ENCODE assay signal across 18 cellular contexts in the genomic region with DNA sequence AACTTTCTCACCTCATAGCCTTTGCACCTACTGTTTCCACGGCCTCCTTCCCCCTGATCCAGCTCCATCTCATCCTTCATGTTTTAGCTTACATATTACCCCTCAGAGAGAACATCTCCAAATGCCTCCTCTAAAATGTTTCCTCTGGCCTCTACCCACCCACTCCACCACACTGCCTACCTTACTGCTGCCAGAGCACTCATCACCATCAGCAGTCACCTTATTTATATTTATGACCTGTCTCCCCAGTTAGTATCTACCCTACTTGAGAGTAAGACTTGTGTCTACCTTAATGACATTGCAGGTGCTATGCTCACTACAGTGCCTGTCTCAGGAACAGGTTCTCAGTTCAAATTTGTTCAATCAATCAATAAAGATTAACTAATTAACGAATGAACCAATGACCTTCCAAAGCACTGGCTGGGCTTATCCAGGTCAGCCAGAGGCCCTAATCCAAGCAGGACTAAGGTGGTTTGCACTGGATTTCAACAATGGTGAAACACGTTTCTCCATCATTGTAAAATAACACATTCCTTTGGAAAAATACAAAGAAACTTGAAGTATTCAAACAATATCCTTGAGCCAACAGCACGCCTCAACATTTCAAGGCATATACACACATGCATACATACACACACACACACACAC.
"Had no signal": no experiment of that assay in that cellular context is flagged by ENCODE, and none has a peak within 500 bp of the region (broad histone marks: within the 10 kb centered on the region; RNA-seq: fewer than 3 reads in every experiment).

No MANE protein-coding gene starts in this region.

- H3K4me3 Mint-ChIP-seq: naive thymus-derived CD4-positive, alpha-beta T cell; stimulated activated effector memory CD8-positive, alpha-beta T cell treated with anti-CD3 and anti-CD28 coated beads, Interleukin-12 subunit alpha, Interleukin-12 subunit beta, amount 100 ng/mL, for 72 hours; stimulated activated naive CD8-positive, alpha-beta T cell treated with anti-CD3 and anti-CD28 coated beads, Interleukin-15, Interleukin-2, amounts not matched to agents 100 ng/mL and 50 ng/mL, for 24 hours had no signal

- H3K36me3 ChIP-seq: uterus had no signal

- H3K27me3 ChIP-seq: tibial artery, upper lobe of left lung, uterus had no signal

- H3K27me3 Mint-ChIP-seq: naive thymus-derived CD4-positive, alpha-beta T cell; stimulated activated naive CD8-positive, alpha-beta T cell treated with anti-CD3 and anti-CD28 coated beads, Interleukin-15, Interleukin-2, amounts not matched to agents 100 ng/mL and 50 ng/mL, for 24 hours had no signal

- H3K4me1 ChIP-seq: lower lobe of right lung, parathyroid adenoma, tibial artery, upper lobe of left lung, uterus had no signal

- H3K27ac Mint-ChIP-seq: stimulated activated effector memory CD8-positive, alpha-beta T cell treated with anti-CD3 and anti-CD28 coated beads, Interleukin-12 subunit alpha, Interleukin-12 subunit beta, amount 100 ng/mL, for 72 hours; stimulated activated naive CD8-positive, alpha-beta T cell treated with anti-CD3 and anti-CD28 coated beads, Interleukin-15, Interleukin-2, amounts not matched to agents 100 ng/mL and 50 ng/mL, for 24 hours had no signal

- H3K27ac ChIP-seq: lower lobe of right lung, parathyroid adenoma, tibial artery, upper lobe of left lung, uterus had no signal

- H3K4me1 Mint-ChIP-seq: stimulated activated effector memory CD8-positive, alpha-beta T cell treated with anti-CD3 and anti-CD28 coated beads, Interleukin-12 subunit alpha, Interleukin-12 subunit beta, amount 100 ng/mL, for 72 hours had no signal

- H3K4me3 ChIP-seq: lower lobe of right lung, tibial artery, upper lobe of left lung, uterus had no signal

- ATAC-seq: left colon; lower lobe of right lung; naive thymus-derived CD4-positive, alpha-beta T cell; stimulated activated effector memory CD8-positive, alpha-beta T cell treated with anti-CD3 and anti-CD28 coated beads, Interleukin-12 subunit alpha, Interleukin-12 subunit beta, amount 100 ng/mL, for 72 hours had no signal

- DNase-seq: central memory CD4-positive, alpha-beta T cell; effector memory CD4-positive, alpha-beta T cell; foreskin melanocyte; head of caudate nucleus; hippocampal formation; left colon; lower lobe of right lung; mesendoderm; naive thymus-derived CD4-positive, alpha-beta T cell; nephron progenitor cell; stimulated activated CD4-positive, alpha-beta T cell treated with anti-CD3 and anti-CD28 coated beads, Interleukin-4, amount 100 ng/mL, for 1 hour; stimulated activated CD8-positive, alpha-beta memory T cell treated with anti-CD3 and anti-CD28 coated beads, Interleukin-4, amount 100 ng/mL, for 48 hours; tibial artery; upper lobe of left lung; uterus had no signal
